19 cellular contexts compared by ENCODE assay signal in the genomic region with DNA sequence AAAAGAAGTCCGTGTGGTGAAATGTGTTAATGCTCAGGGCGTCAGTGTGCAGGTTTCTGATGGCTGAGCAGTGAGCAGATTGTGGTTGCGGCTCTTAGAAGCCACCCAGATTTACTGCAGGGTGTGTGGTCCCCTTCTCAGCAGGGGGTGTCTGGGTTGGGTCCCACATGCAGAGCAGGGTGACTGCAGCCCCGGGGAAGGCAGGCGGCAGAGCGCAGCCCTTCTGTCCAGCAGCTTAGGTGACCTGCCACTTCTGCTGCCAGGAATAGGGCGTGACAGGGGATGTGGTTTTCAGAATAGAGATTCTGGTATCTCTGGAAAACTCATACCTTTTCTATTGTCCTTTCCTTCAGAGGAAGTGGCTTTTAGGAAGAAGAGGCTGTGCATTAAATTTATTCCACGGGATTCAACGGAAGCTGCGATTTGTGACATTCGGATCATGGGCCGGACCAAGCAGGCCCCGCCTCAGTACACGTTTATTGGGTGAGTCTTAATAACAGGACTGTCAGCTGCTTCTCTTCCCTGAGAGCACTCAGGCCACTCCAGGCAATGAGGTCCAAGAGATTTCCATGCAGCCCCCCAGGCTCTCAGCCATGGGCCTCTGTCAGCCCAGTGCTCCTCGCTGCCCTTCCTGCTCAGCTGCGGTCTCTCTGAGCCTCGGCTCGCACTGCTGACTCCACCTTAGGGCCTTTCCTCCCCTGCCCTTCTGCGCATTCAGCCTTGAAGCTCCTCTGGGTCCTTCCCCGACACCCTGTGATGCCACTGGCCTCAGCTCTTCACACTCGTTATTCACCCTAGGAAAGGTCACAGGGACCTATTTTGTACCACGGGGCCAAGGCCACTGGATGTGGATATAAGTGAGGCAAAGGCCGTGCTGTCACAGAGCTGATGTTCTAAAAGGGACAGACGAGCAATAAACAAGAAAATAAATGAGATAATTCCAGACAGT.
A peak's percentile ranks its signal among the peaks of the same experiment; 100 is the strongest.
DNase-seq lines count a peak whose midpoint lies in the region; ATAC-seq and TF ChIP-seq lines count a peak whose summit lies in the region.
"Had no signal": no experiment of that assay in that cellular context is flagged by ENCODE, and none has a peak within 500 bp of the region (broad histone marks: within the 10 kb centered on the region; RNA-seq: fewer than 3 reads in every experiment).

No MANE protein-coding gene starts in this region.

- H3K4me1 Mint-ChIP-seq in activated naive CD4-positive, alpha-beta T cell treated with anti-CD3 and anti-CD28 coated beads for 36 hours (ENCODE audit: low read depth), result peaks cover 18% of the 10 kb centered on the region
- peaks cover 45% of the 10 kb centered on the region for H3K4me1 Mint-ChIP-seq in activated naive CD4-positive, alpha-beta T cell treated with anti-CD3 and anti-CD28 coated beads, Interleukin-2, amount 10 ng/mL, durations not matched to agents 7 days and 5 days
- peaks cover 25 to 46% of the 10 kb centered on the region in 2 donors for H3K4me1 Mint-ChIP-seq in effector memory CD8-positive, alpha-beta T cell (ENCODE audit: low read depth in 2 of 2)

- H2AFZ ChIP-seq in neuronal stem cell (ENCODE audit: low read length) (no peak overlapping the region), osteoblast (ENCODE audit: low read length) (no peak overlapping the region)
- H2AFZ ChIP-seq: GM23248 had no signal

- no peak overlapping the region for H3K4me2 ChIP-seq in neuronal stem cell (ENCODE audit: insufficient read depth, low read length, poor library complexity, severe bottlenecking)
- H3K4me2 ChIP-seq in osteoblast (ENCODE audit: insufficient read depth, low read length), result no peak overlapping the region

- no peak overlapping the region for H3K23ac ChIP-seq in neuronal stem cell (ENCODE audit: low read depth, low read length, poor library complexity)

- H2BK120ac ChIP-seq in neuronal stem cell (ENCODE audit: low read depth, low read length), result no peak overlapping the region

- peak overlapping the region; percentile 18 for H3K27ac Mint-ChIP-seq in activated naive CD4-positive, alpha-beta T cell treated with anti-CD3 and anti-CD28 coated beads for 36 hours
- no peak overlapping the region for H3K27ac Mint-ChIP-seq in activated naive CD4-positive, alpha-beta T cell treated with anti-CD3 and anti-CD28 coated beads, Interleukin-2, amount 10 ng/mL, durations not matched to agents 7 days and 5 days
- H3K27ac Mint-ChIP-seq in effector memory CD8-positive, alpha-beta T cell, result peak overlapping the region; percentile 81 to 88
- H3K27ac Mint-ChIP-seq: activated CD4-positive, alpha-beta memory T cell treated with anti-CD3 and anti-CD28 coated beads for 36 hours; activated T-helper 2 cell treated with anti-CD3 and anti-CD28 coated beads, Interferon-gamma antibody, Interleukin-2, Interleukin-4, amounts not matched to agents 10 μg/mL and 5 μg/mL and 100 μg/mL, durations not matched to agents 14 hours and 24 hours and 36 hours had no signal

- TF ChIP-seq CTCF in tibial artery (IDR thresholded peaks at IDR 0.05) (no peak), osteoblast (IDR thresholded peaks at IDR 0.05; ENCODE audit: extremely low read depth, low read depth, low read length) (no peak)

- intact Hi-C loops in activated naive CD4-positive, alpha-beta T cell treated with anti-CD3 and anti-CD28 coated beads for 36 hours (cut with micrococcal nuclease), result no loop called here
- intact Hi-C loops in tibial artery (cut with DNase I; ENCODE audit: low total_unique reads), result no loop called here

- CTCF ChIA-PET in activated naive CD4-positive, alpha-beta T cell treated with anti-CD3 and anti-CD28 coated beads for 36 hours (lab: Charles Lee), result interaction anchor here (0.5 to 1.3 kb wide), 2 partner anchors 14 to 99 kb away, joined by 3 to 4 read pairs; no protein-coding TSS in a partner anchor
- CTCF ChIA-PET in activated naive CD4-positive, alpha-beta T cell treated with anti-CD3 and anti-CD28 coated beads, Interleukin-2, amount 10 ng/mL, durations not matched to agents 7 days and 5 days (lab: Charles Lee), result interaction anchor here (0.7 kb wide), 1 partner anchor 99 kb away, joined by 3 read pairs; no protein-coding TSS in a partner anchor

- no peak overlapping the region for H2BK15ac ChIP-seq in neuronal stem cell (ENCODE audit: low read length)

- H3K36me3 Mint-ChIP-seq in activated naive CD4-positive, alpha-beta T cell treated with anti-CD3 and anti-CD28 coated beads for 36 hours (ENCODE audit: low read depth), result no peaks in the 10 kb centered on the region
- H3K36me3 Mint-ChIP-seq in activated naive CD4-positive, alpha-beta T cell treated with anti-CD3 and anti-CD28 coated beads, Interleukin-2, amount 10 ng/mL, durations not matched to agents 7 days and 5 days, result no peaks in the 10 kb centered on the region
- peaks cover 47% of the 10 kb centered on the region for H3K36me3 Mint-ChIP-seq in effector memory CD8-positive, alpha-beta T cell (ENCODE audit: insufficient read depth)
- H3K36me3 Mint-ChIP-seq: activated CD4-positive, alpha-beta memory T cell treated with anti-CD3 and anti-CD28 coated beads for 36 hours had no signal

- H3K14ac ChIP-seq in neuronal stem cell (ENCODE audit: low read length), result no peak overlapping the region

- H3K27ac ChIP-seq in neuronal stem cell (replicated peaks; ENCODE audit: low read length) (no peak overlapping the region), tibial artery (peak overlapping the region; percentile 49 to 59), osteoblast (ENCODE audit: low read depth, low read length) (no peak overlapping the region)
- H3K27ac ChIP-seq: GM23248 had no signal

- H4K8ac ChIP-seq in neuronal stem cell (ENCODE audit: low read depth, low read length), result no peak overlapping the region

- H3K4me3 ChIP-seq in neuronal stem cell (ENCODE audit: low read length in 2 of 2) (no peak overlapping the region), tibial artery (no peak overlapping the region), osteoblast (ENCODE audit: insufficient read depth, low read length) (no peak overlapping the region)
- H3K4me3 ChIP-seq: coronary artery, GM23248 had no signal

- no peak overlapping the region for H4K91ac ChIP-seq in neuronal stem cell (ENCODE audit: low read depth, low read length, poor library complexity)

- no peak overlapping the region for H3K18ac ChIP-seq in neuronal stem cell (ENCODE audit: low read length)

- no peaks in the 10 kb centered on the region for H3K27me3 Mint-ChIP-seq in activated naive CD4-positive, alpha-beta T cell treated with anti-CD3 and anti-CD28 coated beads for 36 hours (ENCODE audit: low read depth)
- H3K27me3 Mint-ChIP-seq in activated naive CD4-positive, alpha-beta T cell treated with anti-CD3 and anti-CD28 coated beads, Interleukin-2, amount 10 ng/mL, durations not matched to agents 7 days and 5 days, result peaks cover 8% of the 10 kb centered on the region
- no peaks in the 10 kb centered on the region for H3K27me3 Mint-ChIP-seq in effector memory CD8-positive, alpha-beta T cell
- H3K27me3 Mint-ChIP-seq: activated CD4-positive, alpha-beta memory T cell treated with anti-CD3 and anti-CD28 coated beads for 36 hours; CD4-positive, alpha-beta memory T cell had no signal

- WGBS in neuronal stem cell (ENCODE audit: extremely low coverage in 2 of 2, insufficient read length in 2 of 2, insufficient replicate concordance in 1 of 2), 2 donors, result no CpG with 5 or more reads among the region's 24 CpGs

- no peak overlapping the region for H2BK12ac ChIP-seq in neuronal stem cell (ENCODE audit: low read length)

- no peaks in the 10 kb centered on the region for H3K79me1 ChIP-seq in neuronal stem cell (ENCODE audit: low read depth, low read length)

- no peak overlapping the region for H3K4me3 Mint-ChIP-seq in activated naive CD4-positive, alpha-beta T cell treated with anti-CD3 and anti-CD28 coated beads for 36 hours
- H3K4me3 Mint-ChIP-seq in activated naive CD4-positive, alpha-beta T cell treated with anti-CD3 and anti-CD28 coated beads, Interleukin-2, amount 10 ng/mL, durations not matched to agents 7 days and 5 days, result no peak overlapping the region
- peak overlapping the region in 1 of 2 donors; percentile 14 for H3K4me3 Mint-ChIP-seq in effector memory CD8-positive, alpha-beta T cell
- H3K4me3 Mint-ChIP-seq: activated CD4-positive, alpha-beta memory T cell treated with anti-CD3 and anti-CD28 coated beads for 36 hours; CD4-positive, alpha-beta memory T cell had no signal

- H3K4ac ChIP-seq in neuronal stem cell (ENCODE audit: low read length), result no peak overlapping the region

- H3K4me1 ChIP-seq in neuronal stem cell (ENCODE audit: control insufficient read depth in 2 of 2, insufficient read depth in 1 of 2, low read depth in 1 of 2, low read length in 2 of 2), result peaks cover 0 to 7% of the 10 kb centered on the region in 2 donors
- H3K4me1 ChIP-seq in tibial artery, result peaks cover 0 to 21% (median 11%) of the 10 kb centered on the region in 4 donors
- peaks cover 4% of the 10 kb centered on the region for H3K4me1 ChIP-seq in osteoblast (ENCODE audit: insufficient read depth, low read length)

- peak overlapping the region; percentile 6 for H2BK5ac ChIP-seq in neuronal stem cell (ENCODE audit: low read length)

- H3K9me3 ChIP-seq in neuronal stem cell (replicated peaks in 1 of 2; ENCODE audit: control insufficient read depth in 2 of 2, insufficient read depth in 1 of 2, low read depth in 1 of 2, low read length in 2 of 2), result no peaks in the 10 kb centered on the region
- H3K9me3 ChIP-seq in tibial artery, result no peaks in the 10 kb centered on the region
- H3K9me3 ChIP-seq in osteoblast (ENCODE audit: low read depth, low read length), result no peaks in the 10 kb centered on the region

- H3K27me3 ChIP-seq in neuronal stem cell (ENCODE audit: control insufficient read depth in 3 of 3, insufficient read depth in 3 of 3, low read depth in 1 of 3, low read length in 3 of 3) (no peaks in the 10 kb centered on the region), tibial artery (no peaks in the 10 kb centered on the region), osteoblast (ENCODE audit: insufficient read depth, low read length) (no peaks in the 10 kb centered on the region)

- DNase-seq in activated naive CD4-positive, alpha-beta T cell treated with anti-CD3 and anti-CD28 coated beads for 36 hours, result no peak
- no peak for DNase-seq in activated naive CD4-positive, alpha-beta T cell treated with anti-CD3 and anti-CD28 coated beads, Interleukin-2, amount 10 ng/mL, durations not matched to agents 7 days and 5 days
- no peak for DNase-seq in effector memory CD8-positive, alpha-beta T cell
- DNase-seq in neuronal stem cell (ENCODE audit: low spot score) (no peak), tibial artery (no peak), osteoblast (ENCODE audit: insufficient read length, low spot score, missing footprints) (no peak)
- DNase-seq: activated CD4-positive, alpha-beta memory T cell treated with anti-CD3 and anti-CD28 coated beads for 36 hours; anterior cingulate cortex; CD4-positive, alpha-beta memory T cell; GM23248; kidney; NCI-H1930; NCI-H526; OCI-M1; trophoblast cell had no signal

- H3K9me3 Mint-ChIP-seq in activated naive CD4-positive, alpha-beta T cell treated with anti-CD3 and anti-CD28 coated beads for 36 hours, result no peaks in the 10 kb centered on the region
- H3K9me3 Mint-ChIP-seq in activated naive CD4-positive, alpha-beta T cell treated with anti-CD3 and anti-CD28 coated beads, Interleukin-2, amount 10 ng/mL, durations not matched to agents 7 days and 5 days, result no peaks in the 10 kb centered on the region
- no peaks in the 10 kb centered on the region for H3K9me3 Mint-ChIP-seq in effector memory CD8-positive, alpha-beta T cell
- H3K9me3 Mint-ChIP-seq: activated CD4-positive, alpha-beta memory T cell treated with anti-CD3 and anti-CD28 coated beads for 36 hours; activated T-helper 2 cell treated with anti-CD3 and anti-CD28 coated beads, Interferon-gamma antibody, Interleukin-2, Interleukin-4, amounts not matched to agents 10 μg/mL and 5 μg/mL and 100 μg/mL, durations not matched to agents 14 hours and 24 hours and 36 hours; CD4-positive, alpha-beta memory T cell had no signal

- H3K36me3 ChIP-seq in neuronal stem cell (replicated peaks in 1 of 2; ENCODE audit: control insufficient read depth in 2 of 2, insufficient read depth in 2 of 2, low read length in 2 of 2) (peaks cover 16 to 92% of the 10 kb centered on the region in 2 donors), tibial artery (peaks cover 9 to 25% (median 15%) of the 10 kb centered on the region in 3 donors), osteoblast (ENCODE audit: insufficient read depth, low read length) (peaks cover 15% of the 10 kb centered on the region)

- H4K20me1 ChIP-seq in osteoblast (ENCODE audit: insufficient read depth, low read length), result no peaks in the 10 kb centered on the region

- ATAC-seq in effector memory CD8-positive, alpha-beta T cell (replicated peaks), result no peak
- ATAC-seq in HG02885 (IDR thresholded peaks at IDR 0.05; ENCODE audit: poor library complexity, unreplicated experiment), result no peak
- no peak for ATAC-seq in HG02588 (IDR thresholded peaks at IDR 0.05; ENCODE audit: unreplicated experiment)

- no peak overlapping the region for H3K9ac ChIP-seq in neuronal stem cell (ENCODE audit: low read depth, low read length, poor library complexity)
- H3K9ac ChIP-seq: GM23248 had no signal

- H2AK5ac ChIP-seq in neuronal stem cell (ENCODE audit: low read depth, low read length), result no peak overlapping the region

- no peaks in the 10 kb centered on the region for H3K79me2 ChIP-seq in osteoblast (ENCODE audit: insufficient read depth, low read length)

Comparison
In these comparisons a context has a peak if more than half of its experiments do, and no peak if none do; other contexts are left out.
1. H3K27ac ChIP-seq: peak in tibial artery (2 of 2); none in neuronal stem cell (single experiment) and osteoblast (single experiment).